Comparison of ENCODE assay signal across 18 cellular contexts in the genomic region with DNA sequence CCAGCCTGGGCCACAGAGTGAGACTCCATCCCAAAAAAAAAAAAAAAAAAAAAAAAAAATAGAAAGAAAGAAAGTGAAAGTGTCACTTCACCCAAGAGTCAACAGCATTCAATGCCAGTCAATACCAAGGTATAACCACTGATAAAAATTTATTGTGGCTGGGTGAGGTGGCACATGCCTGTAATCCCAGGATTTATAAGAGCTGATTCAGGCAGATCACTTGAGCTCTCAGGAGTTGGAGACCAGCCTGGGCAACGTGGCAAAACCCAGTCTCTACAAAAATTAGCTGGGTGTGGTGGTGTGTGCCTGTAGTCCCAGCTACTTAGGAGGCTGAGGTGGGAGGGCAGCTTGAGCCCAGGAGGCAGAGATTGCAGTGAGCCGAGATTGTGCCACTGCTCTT.
"Had no signal": no experiment of that assay in that cellular context is flagged by ENCODE, and none has a peak within 500 bp of the region (broad histone marks: within the 10 kb centered on the region; RNA-seq: fewer than 3 reads in every experiment).

No MANE protein-coding gene starts in this region.

- H3K4me3 ChIP-seq: left lung, prostate gland, right atrium auricular region had no signal

- H3K36me3 Mint-ChIP-seq: stimulated activated effector memory CD8-positive, alpha-beta T cell treated with anti-CD3 and anti-CD28 coated beads, Interleukin-12 subunit alpha, Interleukin-12 subunit beta, amount 100 ng/mL, for 72 hours had no signal

- H3K9me3 ChIP-seq: left lung, prostate gland, right atrium auricular region had no signal

- ATAC-seq: foreskin keratinocyte; left lung; stimulated activated effector memory CD8-positive, alpha-beta T cell treated with anti-CD3 and anti-CD28 coated beads, Interleukin-12 subunit alpha, Interleukin-12 subunit beta, amount 100 ng/mL, for 72 hours had no signal

- H3K9me3 Mint-ChIP-seq: activated B cell treated with CpG ODN at 0.5 μM for 24 hours; neural crest cell; stimulated activated effector memory CD8-positive, alpha-beta T cell treated with anti-CD3 and anti-CD28 coated beads, Interleukin-12 subunit alpha, Interleukin-12 subunit beta, amount 100 ng/mL, for 72 hours had no signal

- H3K4me1 Mint-ChIP-seq: activated B cell treated with CpG ODN at 0.5 μM for 24 hours, naive B cell, neural crest cell had no signal

- DNase-seq: activated B cell treated with CpG ODN at 0.5 μM for 24 hours; activated CD4-positive, alpha-beta T cell treated with anti-CD3 and anti-CD28 coated beads for 48 hours; activated CD8-positive, alpha-beta memory T cell treated with anti-CD3 and anti-CD28 coated beads, Interleukin-2, amount 50 U/mL, for 4 hours; activated gamma-delta T cell treated with Interleukin-2 at 50 U/mL for 16 hours; activated T-cell treated with anti-CD3 and anti-CD28 coated beads, Interleukin-2, amount 50 U/mL, for 48 hours; amniotic stem cell; foreskin keratinocyte; head of caudate nucleus; left lung; midbrain; naive B cell; T-helper 1 cell; T-helper 9 cell had no signal

- H3K27me3 Mint-ChIP-seq: activated B cell treated with CpG ODN at 0.5 μM for 24 hours, naive B cell had no signal

- H3K36me3 ChIP-seq: left lung, prostate gland, right atrium auricular region had no signal

- H3K4me3 Mint-ChIP-seq: activated B cell treated with CpG ODN at 0.5 μM for 24 hours; naive B cell; neural crest cell; stimulated activated effector memory CD8-positive, alpha-beta T cell treated with anti-CD3 and anti-CD28 coated beads, Interleukin-12 subunit alpha, Interleukin-12 subunit beta, amount 100 ng/mL, for 72 hours had no signal

- H3K27me3 ChIP-seq: foreskin keratinocyte, left lung, right atrium auricular region had no signal

- H3K27ac Mint-ChIP-seq: activated B cell treated with CpG ODN at 0.5 μM for 24 hours; activated naive CD4-positive, alpha-beta T cell treated with anti-CD3 and anti-CD28 coated beads, Interleukin-2, amount 50 U/mL, for 72 hours; naive B cell; stimulated activated effector memory CD8-positive, alpha-beta T cell treated with anti-CD3 and anti-CD28 coated beads, Interleukin-12 subunit alpha, Interleukin-12 subunit beta, amount 100 ng/mL, for 72 hours had no signal

- H3K4me1 ChIP-seq: prostate gland, right atrium auricular region had no signal

- H3K27ac ChIP-seq: foreskin keratinocyte, left lung, prostate gland, right atrium auricular region had no signal
